In the genomic region with DNA sequence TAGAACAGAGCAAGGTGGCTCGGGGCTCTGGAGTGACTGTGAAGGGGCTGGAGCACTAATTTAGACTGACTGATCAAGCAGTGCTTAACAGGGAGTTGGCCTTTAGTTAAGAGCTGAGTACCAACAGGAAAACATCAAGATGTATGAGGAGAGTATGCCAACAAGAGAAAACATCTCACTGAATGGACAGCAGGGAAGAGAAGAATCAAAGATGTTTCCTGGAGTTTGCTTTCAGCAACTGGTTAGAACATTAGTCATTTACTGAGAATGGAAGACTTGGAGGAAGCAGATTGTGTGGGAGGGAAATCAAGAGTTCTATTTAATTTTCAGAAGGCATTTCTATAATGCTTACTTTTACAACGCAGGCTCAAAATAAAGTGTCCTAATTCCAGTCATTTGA, we compare ENCODE assay signal across 17 cellular contexts.
DNase-seq lines count a peak whose midpoint lies in the region; ATAC-seq, FAIRE-seq and TF ChIP-seq lines count a peak whose summit lies in the region.
"Had no signal": no experiment of that assay in that cellular context is flagged by ENCODE, and none has a peak within 500 bp of the region (broad histone marks: within the 10 kb centered on the region; RNA-seq: fewer than 3 reads in every experiment).

No MANE protein-coding gene starts in this region.

- H3K27me3 ChIP-seq in AG04450 (ENCODE audit: control insufficient read depth, insufficient read depth, low read length) (no peaks in the 10 kb centered on the region), Karpas-422 (ENCODE audit: low read length) (no peaks in the 10 kb centered on the region), keratinocyte (ENCODE audit: control insufficient read depth, extremely low read depth, insufficient read depth, low read length) (no peaks in the 10 kb centered on the region), Peyer's patch (no peaks in the 10 kb centered on the region)
- H3K27me3 ChIP-seq: heart left ventricle had no signal

- H2AFZ ChIP-seq in Karpas-422 (ENCODE audit: low read length), result no peak overlapping the region
- H2AFZ ChIP-seq in keratinocyte (ENCODE audit: control insufficient read depth, low read length), result peak overlapping the region; percentile 70

- H4K20me1 ChIP-seq in Karpas-422 (ENCODE audit: insufficient read depth, low read depth, low read length) (no peaks in the 10 kb centered on the region), keratinocyte (ENCODE audit: control insufficient read depth, extremely low read depth, insufficient read depth, low read length) (no peaks in the 10 kb centered on the region)

- H3K79me2 ChIP-seq in Karpas-422 (ENCODE audit: low read length) (no peaks in the 10 kb centered on the region), keratinocyte (ENCODE audit: control insufficient read depth, insufficient read depth, low read length) (no peaks in the 10 kb centered on the region)

- H3K9me3 Mint-ChIP-seq in natural killer cell, result peaks cover 2 to 7% of the 10 kb centered on the region in 2 donors

- H3K9me1 ChIP-seq in keratinocyte (ENCODE audit: control insufficient read depth, extremely low read depth, insufficient read depth, low read length), result no peaks in the 10 kb centered on the region

- H3K9ac ChIP-seq in Karpas-422 (ENCODE audit: low read length) (no peak overlapping the region), keratinocyte (ENCODE audit: control insufficient read depth, extremely low read depth, insufficient read depth, low read length) (no peak overlapping the region)

- intact Hi-C loops in natural killer cell (cut with micrococcal nuclease), result no loop called here

- H3K36me3 ChIP-seq in Karpas-422 (ENCODE audit: insufficient read depth, low read length) (no peaks in the 10 kb centered on the region), keratinocyte (ENCODE audit: control insufficient read depth in 2 of 2, extremely low read depth in 1 of 2, insufficient read depth in 2 of 2, low read length in 2 of 2) (no peaks in the 10 kb centered on the region), Peyer's patch (no peaks in the 10 kb centered on the region)
- H3K36me3 ChIP-seq: heart left ventricle, prostate gland had no signal

- DNase-seq in AG04450 (ENCODE audit: low read depth, low spot score) (no peak), Karpas-422 (peak; percentile 20), cardiac fibroblast (ENCODE audit: low read depth in 2 of 2) (peak; percentile 71 to 83), keratinocyte (ENCODE audit: low read depth, low spot score) (no peak), GM19240 (ENCODE audit: insufficient read length, low spot score) (no peak), natural killer cell (no peak), Peyer's patch (no peak), NCI-H510A (lab: John Stamatoyannopoulos, UW) (no peak)
- DNase-seq: activated CD4-positive, alpha-beta T cell treated with anti-CD3 and anti-CD28 coated beads for 1 hour; activated naive CD4-positive, alpha-beta T cell; effector memory CD4-positive, alpha-beta T cell; heart left ventricle; NCI-H2081 treated with DMSO at 0.1 percent for 48 hours; Right ventricle myocardium superior; substantia nigra; T-helper 2 cell had no signal

- no peak for TF ChIP-seq POLR2A in Peyer's patch (IDR thresholded peaks at IDR 0.05)

- POLR2A ChIA-PET in AG04450 (lab: Yijun Ruan, JAX), result no interaction called here

- H3K4me2 ChIP-seq in Karpas-422 (ENCODE audit: low read depth, low read length, poor library complexity, severe bottlenecking), result no peak overlapping the region
- H3K4me2 ChIP-seq in keratinocyte (ENCODE audit: control insufficient read depth, extremely low read depth, insufficient read depth, low read depth, low read length), result no peak overlapping the region

- H3K9me2 ChIP-seq in Karpas-422 (replicated peaks; ENCODE audit: insufficient read depth, low read length), result no peaks in the 10 kb centered on the region

- no peak overlapping the region for H3K27ac Mint-ChIP-seq in natural killer cell

- no peaks in the 10 kb centered on the region for H3K4me1 ChIP-seq in Karpas-422 (ENCODE audit: low read length)
- H3K4me1 ChIP-seq in keratinocyte (ENCODE audit: control insufficient read depth, extremely low read depth, insufficient read depth, low read length), result peaks cover 16% of the 10 kb centered on the region
- no peaks in the 10 kb centered on the region for H3K4me1 ChIP-seq in Peyer's patch
- H3K4me1 ChIP-seq: prostate gland had no signal

- no peak for TF ChIP-seq CTCF in AG04450 (IDR thresholded peaks at IDR 0.05; ENCODE audit: low read depth, low read length)
- no peak for TF ChIP-seq CTCF in cardiac fibroblast (IDR thresholded peaks at IDR 0.05; ENCODE audit: low read depth, low read length)
- TF ChIP-seq CTCF in keratinocyte (optimal IDR thresholded peaks at IDR 0.05 in 1 of 3, IDR thresholded peaks at IDR 0.05 in 1 of 3, conservative IDR thresholded peaks at IDR 0.05 in 1 of 3; ENCODE audit: extremely low read depth in 1 of 3, insufficient read depth in 2 of 3, low read length in 3 of 3), result no peak
- TF ChIP-seq CTCF in natural killer cell (IDR thresholded peaks at IDR 0.05), result no peak
- no peak for TF ChIP-seq CTCF in Peyer's patch (IDR thresholded peaks at IDR 0.05)

- no peaks in the 10 kb centered on the region for H3K27me3 Mint-ChIP-seq in natural killer cell (ENCODE audit: low read depth in 2 of 2)

- no peak overlapping the region for H3K4me3 Mint-ChIP-seq in natural killer cell

- CTCF ChIA-PET in AG04450 (lab: Charles Lee), result interaction anchor here (7.0 kb wide), 1 partner anchor 44 kb away, joined by 56 read pairs; no protein-coding TSS in a partner anchor

- peak; percentile 56 for FAIRE-seq in keratinocyte (lab: Jason Lieb, UNC)

- no peak for ATAC-seq in natural killer cell

- H3K4me3 ChIP-seq in AG04450 (ENCODE audit: low read depth, low read length) (no peak overlapping the region), Karpas-422 (ENCODE audit: low read length) (no peak overlapping the region), cardiac fibroblast (replicated peaks in 1 of 2; ENCODE audit: low read depth in 2 of 2, low read length in 2 of 2) (no peak overlapping the region), keratinocyte (ENCODE audit: control insufficient read depth in 2 of 3, extremely low read depth in 1 of 3, insufficient read depth in 2 of 3, low read depth in 1 of 3, low read length in 3 of 3) (no peak overlapping the region), Peyer's patch (no peak overlapping the region)
- H3K4me3 ChIP-seq: heart left ventricle, prostate gland had no signal

- H3K27ac ChIP-seq in AG04450 (ENCODE audit: low read depth, low read length) (peak overlapping the region; percentile 83), Karpas-422 (ENCODE audit: low read length) (no peak overlapping the region), keratinocyte (ENCODE audit: control insufficient read depth, insufficient read depth, low read length) (no peak overlapping the region), Peyer's patch (no peak overlapping the region)
- H3K27ac ChIP-seq: prostate gland had no signal

- H3K9me3 ChIP-seq in AG04450 (ENCODE audit: control insufficient read depth, insufficient read depth, low read length), result no peaks in the 10 kb centered on the region
- H3K9me3 ChIP-seq in Karpas-422 (ENCODE audit: low read length), result no peaks in the 10 kb centered on the region
- H3K9me3 ChIP-seq in keratinocyte (ENCODE audit: control insufficient read depth, low read depth, low read length), result no peaks in the 10 kb centered on the region
- H3K9me3 ChIP-seq in Peyer's patch, result no peaks in the 10 kb centered on the region
- H3K9me3 ChIP-seq: heart left ventricle, prostate gland had no signal

- H3K4me1 Mint-ChIP-seq in natural killer cell, result no peaks in the 10 kb centered on the region

- dilution Hi-C loops in keratinocyte (cut with MboI; ENCODE audit: extremely low pct_ligation_motif_present, low sequenced_read_pairs), result no loop called here

- H3K36me3 Mint-ChIP-seq in natural killer cell, result no peaks in the 10 kb centered on the region

Comparison
In these comparisons a context has a peak if more than half of its experiments do, and no peak if none do; other contexts are left out.
1. DNase-seq: peak in Karpas-422 (single experiment) and cardiac fibroblast (2 of 2); none in AG04450 (single experiment), keratinocyte (single experiment), GM19240 (single experiment), natural killer cell (single experiment), Peyer's patch (0 of 3) and NCI-H510A (single experiment).